ENCODE assay signal across 28 cellular contexts in the genomic region with DNA sequence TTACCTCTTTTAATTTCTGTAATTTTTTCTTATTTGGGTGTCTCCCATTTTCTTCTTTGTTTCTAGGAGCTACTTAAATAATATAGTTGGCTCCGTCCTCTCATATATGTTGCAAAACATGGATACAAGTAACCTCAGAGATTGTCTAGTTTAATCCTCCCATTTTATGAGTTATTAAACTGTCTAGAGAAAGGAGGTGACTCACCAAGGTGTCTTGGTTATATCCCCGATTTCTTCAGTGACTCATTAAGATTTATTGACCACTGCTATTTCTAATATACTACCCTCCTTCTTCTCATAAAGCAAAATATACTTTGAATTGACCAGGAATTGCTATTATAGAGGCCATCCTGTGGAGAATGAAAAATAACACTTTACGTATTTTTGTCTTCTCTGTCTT.
DNase-seq lines count a peak whose midpoint lies in the region; ATAC-seq, FAIRE-seq and TF ChIP-seq lines count a peak whose summit lies in the region.
"Had no signal": no experiment of that assay in that cellular context is flagged by ENCODE, and none has a peak within 500 bp of the region (broad histone marks: within the 10 kb centered on the region; RNA-seq: fewer than 3 reads in every experiment).

No MANE protein-coding gene starts in this region.

- TF ChIP-seq CTCF in Loucy (conservative IDR thresholded peaks at IDR 0.05; ENCODE audit: low read length) = no peak
- no peak for TF ChIP-seq CTCF in endothelial cell of umbilical vein (IDR thresholded peaks at IDR 0.05; ENCODE audit: extremely low read depth in 1 of 2, insufficient read depth in 1 of 2, low read depth in 1 of 2, low read length in 2 of 2)
- no peak for TF ChIP-seq CTCF in neural crest cell (conservative IDR thresholded peaks at IDR 0.05)

- H3K27me3 ChIP-seq in Loucy (ENCODE audit: insufficient read depth, low read length, poor library complexity, severe bottlenecking) (no peaks in the 10 kb centered on the region), endothelial cell of umbilical vein (ENCODE audit: control insufficient read depth in 2 of 2, insufficient read depth in 2 of 2, low read length in 2 of 2) (peaks cover 12 to 15% of the 10 kb centered on the region in 2 experiments)
- H3K27me3 ChIP-seq: hepatocyte, tibial nerve had no signal

- no peak overlapping the region for H3K9ac ChIP-seq in Loucy (ENCODE audit: low read depth, low read length, poor library complexity, severe bottlenecking)
- no peak overlapping the region for H3K9ac ChIP-seq in endothelial cell of umbilical vein (replicated peaks; ENCODE audit: extremely low read depth, insufficient read depth, low read length)

- H3K4me1 ChIP-seq in Loucy (ENCODE audit: insufficient read depth, low read length, poor library complexity, severe bottlenecking) = peaks cover 55% of the 10 kb centered on the region
- peaks cover 7% of the 10 kb centered on the region for H3K4me1 ChIP-seq in endothelial cell of umbilical vein (ENCODE audit: control insufficient read depth, extremely low read depth, insufficient read depth, low read length)
- H3K4me1 ChIP-seq: pancreas had no signal

- no peaks in the 10 kb centered on the region for H3K36me3 ChIP-seq in Loucy (ENCODE audit: insufficient read depth, low read length)
- H3K36me3 ChIP-seq in endothelial cell of umbilical vein (ENCODE audit: control insufficient read depth in 2 of 2, extremely low read depth in 1 of 2, insufficient read depth in 2 of 2, low read length in 2 of 2) = no peaks in the 10 kb centered on the region
- H3K36me3 ChIP-seq: pancreas, tibial nerve had no signal

- CTCF ChIA-PET in endothelial cell of umbilical vein (lab: Charles Lee) = interaction anchor here (2.1 kb wide), 1 partner anchor 351 kb away, joined by 7 read pairs; no protein-coding TSS in a partner anchor
- CTCF ChIA-PET in activated naive CD4-positive, alpha-beta T cell treated with anti-CD3 and anti-CD28 coated beads for 36 hours (lab: Charles Lee) = interaction anchor here (0.6 kb wide), 1 partner anchor 254 kb away, joined by 4 read pairs; no protein-coding TSS in a partner anchor

- no peak for TF ChIP-seq POLR2A in endothelial cell of umbilical vein (IDR thresholded peaks at IDR 0.05; ENCODE audit: low read depth, low read length)

- H3K4me2 ChIP-seq in Loucy (ENCODE audit: low read depth, low read length, poor library complexity, severe bottlenecking) (peak overlapping the region; percentile 35), endothelial cell of umbilical vein (ENCODE audit: insufficient read depth, low read length) (no peak overlapping the region)
- H3K4me2 ChIP-seq: hepatocyte had no signal

- H3K9me3 Mint-ChIP-seq in neural crest cell = peaks cover 6% of the 10 kb centered on the region
- H3K9me3 Mint-ChIP-seq in activated naive CD4-positive, alpha-beta T cell treated with anti-CD3 and anti-CD28 coated beads for 36 hours = no peaks in the 10 kb centered on the region
- H3K9me3 Mint-ChIP-seq: H9; T-helper 1 cell treated with Interleukin-12 subunit alpha and Interleukin-12 subunit beta and Interleukin-4 antibody, amounts not matched to agents 30 μg/mL and 1 μg/mL, for 36 hours had no signal

- H3K4me3 Mint-ChIP-seq in neural crest cell = no peak overlapping the region
- no peak overlapping the region for H3K4me3 Mint-ChIP-seq in activated naive CD4-positive, alpha-beta T cell treated with anti-CD3 and anti-CD28 coated beads for 36 hours
- H3K4me3 Mint-ChIP-seq: activated naive CD8-positive, alpha-beta T cell treated with anti-CD3 and anti-CD28 coated beads, Interleukin-2, amount 50 U/mL, for 24 hours; CD4-positive, CD25-positive, alpha-beta regulatory T cell; H9; naive thymus-derived CD4-positive, alpha-beta T cell; T-helper 1 cell treated with Interleukin-12 subunit alpha and Interleukin-12 subunit beta and Interleukin-4 antibody, amounts not matched to agents 30 μg/mL and 1 μg/mL, for 36 hours had no signal

- H3K4me1 Mint-ChIP-seq in neural crest cell = peaks cover 47% of the 10 kb centered on the region
- peaks cover 18% of the 10 kb centered on the region for H3K4me1 Mint-ChIP-seq in activated naive CD4-positive, alpha-beta T cell treated with anti-CD3 and anti-CD28 coated beads for 36 hours (ENCODE audit: low read depth)
- H3K4me1 Mint-ChIP-seq: H9 had no signal

- no peaks in the 10 kb centered on the region for H3K9me1 ChIP-seq in endothelial cell of umbilical vein (replicated peaks; ENCODE audit: control insufficient read depth, extremely low read depth, insufficient read depth, low read length)

- H3F3A ChIP-seq in Loucy (ENCODE audit: low read depth) = 0 out of 2 replicates have a peak, but pooled peaks cover 3% of the 10 kb centered on the region

- DNase-seq in EL (peak; percentile 33), endothelial cell of umbilical vein (ENCODE audit: low read depth, low spot score) (no peak), neural crest cell (ENCODE audit: low read depth, low spot score) (no peak), NCI-H2196 (lab: John Stamatoyannopoulos, UW; ENCODE audit: unreplicated experiment) (no peak)
- DNase-seq in activated naive CD4-positive, alpha-beta T cell treated with anti-CD3 and anti-CD28 coated beads for 36 hours = no peak
- DNase-seq: activated CD4-positive, alpha-beta T cell treated with anti-CD3 and anti-CD28 coated beads, Interleukin-2, amount 50 U/mL, for 1 hour; activated CD8-positive, alpha-beta memory T cell treated with anti-CD3 and anti-CD28 coated beads, Interleukin-2, amount 50 U/mL, for 4 hours; activated naive CD8-positive, alpha-beta T cell treated with anti-CD3 and anti-CD28 coated beads, Interleukin-2, amount 50 U/mL, for 24 hours; CD4-positive, CD25-positive, alpha-beta regulatory T cell; DMS153; H9; naive thymus-derived CD4-positive, alpha-beta T cell; NCI-H187 treated with DMSO at 0.1 percent for 48 hours; NCI-H2227 treated with DMSO at 0.1 percent for 48 hours; NCI-H748 treated with DMSO at 0.1 percent for 48 hours; pancreas; SHP77; stimulated activated CD4-positive, alpha-beta T cell treated with anti-CD3 and anti-CD28 coated beads, Interleukin-2, amount 100 ng/mL, for 24 hours; stimulated activated naive CD4-positive, alpha-beta T cell treated with Interleukin-2 at 50 U/mL for 16 hours had no signal

- no peak for FAIRE-seq in endothelial cell of umbilical vein (lab: Jason Lieb, UNC)
- FAIRE-seq: GM12892, keratinocyte, pancreas had no signal

- BruUV-seq in endothelial cell of umbilical vein (replicated peaks; lab: Mats Ljungman, UMichigan) = no TSS peak

- intact Hi-C loops in endothelial cell of umbilical vein (cut with micrococcal nuclease) = no loop called here
- intact Hi-C loops in activated naive CD4-positive, alpha-beta T cell treated with anti-CD3 and anti-CD28 coated beads for 36 hours (cut with micrococcal nuclease) = loop anchor here (10.0 kb wide), 3 partner anchors 305 to 555 kb away; no protein-coding TSS in a partner anchor

- POLR2A ChIA-PET in endothelial cell of umbilical vein (lab: Charles Lee) = no interaction called here

- H3K9me3 ChIP-seq in Loucy (ENCODE audit: insufficient read depth, low read depth, low read length) = no peaks in the 10 kb centered on the region
- no peaks in the 10 kb centered on the region for H3K9me3 ChIP-seq in endothelial cell of umbilical vein (replicated peaks; ENCODE audit: control insufficient read depth, insufficient read depth, low read length)
- H3K9me3 ChIP-seq: pancreas, tibial nerve had no signal

- peak overlapping the region; percentile 21 for H3K27ac Mint-ChIP-seq in neural crest cell (ENCODE audit: unreplicated experiment)
- H3K27ac Mint-ChIP-seq in activated naive CD4-positive, alpha-beta T cell treated with anti-CD3 and anti-CD28 coated beads for 36 hours = no peak overlapping the region
- H3K27ac Mint-ChIP-seq: activated naive CD8-positive, alpha-beta T cell treated with anti-CD3 and anti-CD28 coated beads, Interleukin-2, amount 50 U/mL, for 24 hours; CD4-positive, CD25-positive, alpha-beta regulatory T cell; H9; naive thymus-derived CD4-positive, alpha-beta T cell; T-helper 1 cell treated with Interleukin-12 subunit alpha and Interleukin-12 subunit beta and Interleukin-4 antibody, amounts not matched to agents 30 μg/mL and 1 μg/mL, for 36 hours had no signal

- H3K9me2 ChIP-seq in Loucy (replicated peaks; ENCODE audit: low read depth, low read length) = no peaks in the 10 kb centered on the region

- no peak overlapping the region for H3K27ac ChIP-seq in endothelial cell of umbilical vein (ENCODE audit: insufficient read depth, low read depth, low read length)
- H3K27ac ChIP-seq: coronary artery, hepatocyte, pancreas, tibial nerve had no signal

- H3K79me2 ChIP-seq in Loucy (ENCODE audit: insufficient read depth, low read length) (no peaks in the 10 kb centered on the region), endothelial cell of umbilical vein (ENCODE audit: control insufficient read depth, insufficient read depth, low read length) (no peaks in the 10 kb centered on the region)
- H3K79me2 ChIP-seq: hepatocyte had no signal

- no peaks in the 10 kb centered on the region for H3K27me3 Mint-ChIP-seq in neural crest cell (ENCODE audit: low read depth)
- peaks cover 11% of the 10 kb centered on the region for H3K27me3 Mint-ChIP-seq in activated naive CD4-positive, alpha-beta T cell treated with anti-CD3 and anti-CD28 coated beads for 36 hours (ENCODE audit: low read depth)

- dilution Hi-C loops in endothelial cell of umbilical vein (cut with MboI; ENCODE audit: extremely low pct_ligation_motif_present, low sequenced_read_pairs) = loop anchor here (25.0 kb wide), 1 partner anchor 327 kb away; no protein-coding TSS in a partner anchor

- H3K4me3 ChIP-seq in Loucy (ENCODE audit: low read length, poor library complexity, severe bottlenecking) = no peak overlapping the region
- no peak overlapping the region for H3K4me3 ChIP-seq in endothelial cell of umbilical vein (replicated peaks in 1 of 3; ENCODE audit: insufficient read depth in 1 of 3, low read depth in 1 of 3, low read length in 3 of 3)
- H3K4me3 ChIP-seq: coronary artery, hepatocyte, pancreas, tibial nerve had no signal

- ATAC-seq in GM21786 (IDR thresholded peaks at IDR 0.05; ENCODE audit: unreplicated experiment) = no peak
- ATAC-seq in GM21576 (IDR thresholded peaks at IDR 0.05; ENCODE audit: unreplicated experiment) = no peak
- ATAC-seq: activated naive CD8-positive, alpha-beta T cell treated with anti-CD3 and anti-CD28 coated beads, Interleukin-2, amount 50 U/mL, for 24 hours; naive thymus-derived CD4-positive, alpha-beta T cell; pancreas had no signal

- H2AFZ ChIP-seq in Loucy (ENCODE audit: low read length) (no peak overlapping the region), endothelial cell of umbilical vein (ENCODE audit: low read depth, low read length) (no peak overlapping the region)
- H2AFZ ChIP-seq: hepatocyte had no signal

- H3K36me3 Mint-ChIP-seq in neural crest cell (ENCODE audit: low read depth) = peaks cover 8% of the 10 kb centered on the region
- H3K36me3 Mint-ChIP-seq in activated naive CD4-positive, alpha-beta T cell treated with anti-CD3 and anti-CD28 coated beads for 36 hours (ENCODE audit: low read depth) = no peaks in the 10 kb centered on the region
- H3K36me3 Mint-ChIP-seq: CD4-positive, CD25-positive, alpha-beta regulatory T cell had no signal

- H4K20me1 ChIP-seq in Loucy (ENCODE audit: insufficient read depth, low read length, poor library complexity, severe bottlenecking) = no peaks in the 10 kb centered on the region
- H4K20me1 ChIP-seq in endothelial cell of umbilical vein (replicated peaks; ENCODE audit: control insufficient read depth, extremely low read depth, insufficient read depth, low read length) = no peaks in the 10 kb centered on the region
